Comparison of ENCODE assay signal across 2 cellular contexts in genomic region chr11:33838234-33838633, GRCh38. TPM values are rescaled to one million over a fixed set of nuclear protein-coding genes. Genes with fewer than 3 reads are reported as not detected.
"Had no signal": no experiment of that assay in that cellular context is flagged by ENCODE, and none has a peak within 500 bp of the region (broad histone marks: within the 10 kb centered on the region; RNA-seq: fewer than 3 reads in every experiment).

No MANE protein-coding gene starts in this region.

RNA-seq across cellular contexts. Expression of gene LMO2, which starts 53.6 kb away (rescaled TPM):
- total RNA-seq: natural killer cell treated with Interleukin-12 subunit alpha and Interleukin-12 subunit beta and Interleukin-15 and Interleukin-18, amount 100 ng/mL, for 72 hours had no signal
- polyA plus RNA-seq: naive thymus-derived CD8-positive, alpha-beta T cell had no signal
